In genomic region chr15:31264534-31265089, GRCh38 we compare ENCODE assay signal across 9 cellular contexts.
A peak's percentile ranks its signal among the peaks of the same experiment; 100 is the strongest.
DNase-seq lines count a peak whose midpoint lies in the region; ATAC-seq and TF ChIP-seq lines count a peak whose summit lies in the region.
"Had no signal": no experiment of that assay in that cellular context is flagged by ENCODE, and none has a peak within 500 bp of the region (broad histone marks: within the 10 kb centered on the region; RNA-seq: fewer than 3 reads in every experiment).

No MANE protein-coding gene starts in this region.

- H3K4me3 ChIP-seq in left ventricle myocardium inferior: no peak overlapping the region
- no peak overlapping the region for H3K4me3 ChIP-seq in upper lobe of left lung
- H3K4me3 ChIP-seq: vagina had no signal

- H3K4me3 Mint-ChIP-seq in activated T-helper 2 cell treated with anti-CD3 and anti-CD28 coated beads, Interferon-gamma antibody, Interleukin-2, Interleukin-4, amounts not matched to agents 10 μg/mL and 5 μg/mL and 100 μg/mL, durations not matched to agents 14 hours and 24 hours and 36 hours (ENCODE audit: low read depth): no peak overlapping the region
- peak overlapping the region; percentile 79 for H3K4me3 Mint-ChIP-seq in memory B cell

- H3K4me1 ChIP-seq in left ventricle myocardium inferior (peaks cover 25% of the 10 kb centered on the region), upper lobe of left lung (peaks cover 37 to 59% (median 56%) of the 10 kb centered on the region in 4 donors)

- H3K27me3 ChIP-seq in left ventricle myocardium inferior (ENCODE audit: low read depth): no peaks in the 10 kb centered on the region
- H3K27me3 ChIP-seq in upper lobe of left lung: no peaks in the 10 kb centered on the region
- H3K27me3 ChIP-seq: vagina had no signal

- H3K27ac ChIP-seq in left ventricle myocardium inferior (replicated peaks) (peak overlapping the region; percentile 58), upper lobe of left lung (peak overlapping the region; percentile 82 to 89 (median 86))
- H3K27ac ChIP-seq: vagina had no signal

- 69 to 80% methylated on average over 5 of the region's 6 CpGs for WGBS in upper lobe of left lung, 2 donors

- H3K36me3 Mint-ChIP-seq in activated T-helper 2 cell treated with anti-CD3 and anti-CD28 coated beads, Interferon-gamma antibody, Interleukin-2, Interleukin-4, amounts not matched to agents 10 μg/mL and 5 μg/mL and 100 μg/mL, durations not matched to agents 14 hours and 24 hours and 36 hours (ENCODE audit: low read depth): no peaks in the 10 kb centered on the region
- H3K36me3 Mint-ChIP-seq in memory B cell: no peaks in the 10 kb centered on the region

- no peaks in the 10 kb centered on the region for H3K36me3 ChIP-seq in left ventricle myocardium inferior
- no peaks in the 10 kb centered on the region for H3K36me3 ChIP-seq in upper lobe of left lung
- H3K36me3 ChIP-seq: vagina had no signal

- ATAC-seq in Right ventricle myocardium superior (ENCODE audit: poor library complexity): no peak
- no peak for ATAC-seq in memory B cell (ENCODE audit: low read depth)
- peak in 1 of 2 donors; percentile 0 for ATAC-seq in upper lobe of left lung (ENCODE audit: low FRiP score in 2 of 2)

- DNase-seq in left ventricle myocardium inferior: peak; percentile 1
- no peak for DNase-seq in Right ventricle myocardium superior
- DNase-seq in activated T-helper 2 cell treated with anti-CD3 and anti-CD28 coated beads, Interferon-gamma antibody, Interleukin-2, Interleukin-4, amounts not matched to agents 10 μg/mL and 5 μg/mL and 100 μg/mL, durations not matched to agents 14 hours and 24 hours and 36 hours (ENCODE audit: low spot score): peak; percentile 4
- no peak for DNase-seq in memory B cell (ENCODE audit: low spot score in 2 of 2)
- no peak for DNase-seq in upper lobe of left lung
- DNase-seq in AG08396 (ENCODE audit: low spot score): no peak
- DNase-seq in 8988T: no peak
- DNase-seq in cerebellar cortex (ENCODE audit: low spot score): no peak

- TF ChIP-seq EP300 in upper lobe of left lung (IDR thresholded peaks at IDR 0.05): no peak

- peaks cover 69% of the 10 kb centered on the region for H3K4me1 Mint-ChIP-seq in activated T-helper 2 cell treated with anti-CD3 and anti-CD28 coated beads, Interferon-gamma antibody, Interleukin-2, Interleukin-4, amounts not matched to agents 10 μg/mL and 5 μg/mL and 100 μg/mL, durations not matched to agents 14 hours and 24 hours and 36 hours (ENCODE audit: low read depth)
- peaks cover 69% of the 10 kb centered on the region for H3K4me1 Mint-ChIP-seq in memory B cell

- no peak for TF ChIP-seq POLR2A in upper lobe of left lung (IDR thresholded peaks at IDR 0.05)

- H3K9me3 Mint-ChIP-seq in activated T-helper 2 cell treated with anti-CD3 and anti-CD28 coated beads, Interferon-gamma antibody, Interleukin-2, Interleukin-4, amounts not matched to agents 10 μg/mL and 5 μg/mL and 100 μg/mL, durations not matched to agents 14 hours and 24 hours and 36 hours: no peaks in the 10 kb centered on the region
- H3K9me3 Mint-ChIP-seq in memory B cell: no peaks in the 10 kb centered on the region

- H3K9me3 ChIP-seq in left ventricle myocardium inferior (replicated peaks): no peaks in the 10 kb centered on the region
- H3K9me3 ChIP-seq in upper lobe of left lung: no peaks in the 10 kb centered on the region
- H3K9me3 ChIP-seq: vagina had no signal

- TF ChIP-seq CTCF in left ventricle myocardium inferior (IDR thresholded peaks at IDR 0.05; ENCODE audit: borderline replicate concordance) (no peak), upper lobe of left lung (IDR thresholded peaks at IDR 0.05) (no peak)

- intact Hi-C loops in left ventricle myocardium inferior (cut with micrococcal nuclease): no loop called here
- intact Hi-C loops in Right ventricle myocardium superior (cut with DNase I): loop anchor here (5.0 kb wide), 1 partner anchor 47 kb away; no protein-coding TSS in a partner anchor
- intact Hi-C loops in activated T-helper 2 cell treated with anti-CD3 and anti-CD28 coated beads, Interferon-gamma antibody, Interleukin-2, Interleukin-4, amounts not matched to agents 10 μg/mL and 5 μg/mL and 100 μg/mL, durations not matched to agents 14 hours and 24 hours and 36 hours (cut with micrococcal nuclease): loop anchor here (5.0 kb wide), 3 partner anchors 63 to 223 kb away; partner anchors contain the start of gene KLF13

- peak overlapping the region; percentile 53 for H3K27ac Mint-ChIP-seq in activated T-helper 2 cell treated with anti-CD3 and anti-CD28 coated beads, Interferon-gamma antibody, Interleukin-2, Interleukin-4, amounts not matched to agents 10 μg/mL and 5 μg/mL and 100 μg/mL, durations not matched to agents 14 hours and 24 hours and 36 hours
- H3K27ac Mint-ChIP-seq in memory B cell: peak overlapping the region; percentile 90

- H3K27me3 Mint-ChIP-seq in activated T-helper 2 cell treated with anti-CD3 and anti-CD28 coated beads, Interferon-gamma antibody, Interleukin-2, Interleukin-4, amounts not matched to agents 10 μg/mL and 5 μg/mL and 100 μg/mL, durations not matched to agents 14 hours and 24 hours and 36 hours (ENCODE audit: low read depth): no peaks in the 10 kb centered on the region
- no peaks in the 10 kb centered on the region for H3K27me3 Mint-ChIP-seq in memory B cell

Comparison
In these comparisons a context has a peak if more than half of its experiments do, and no peak if none do; other contexts are left out.
1. DNase-seq: peak in left ventricle myocardium inferior (single experiment) and activated T-helper 2 cell treated with anti-CD3 and anti-CD28 coated beads, Interferon-gamma antibody, Interleukin-2, Interleukin-4, amounts not matched to agents 10 μg/mL and 5 μg/mL and 100 μg/mL, durations not matched to agents 14 hours and 24 hours and 36 hours (single experiment); none in Right ventricle myocardium superior (single experiment), memory B cell (0 of 2), upper lobe of left lung (0 of 2), AG08396 (single experiment), 8988T (single experiment) and cerebellar cortex (single experiment).